ENCODE assay signal across 7 cellular contexts in the genomic region with DNA sequence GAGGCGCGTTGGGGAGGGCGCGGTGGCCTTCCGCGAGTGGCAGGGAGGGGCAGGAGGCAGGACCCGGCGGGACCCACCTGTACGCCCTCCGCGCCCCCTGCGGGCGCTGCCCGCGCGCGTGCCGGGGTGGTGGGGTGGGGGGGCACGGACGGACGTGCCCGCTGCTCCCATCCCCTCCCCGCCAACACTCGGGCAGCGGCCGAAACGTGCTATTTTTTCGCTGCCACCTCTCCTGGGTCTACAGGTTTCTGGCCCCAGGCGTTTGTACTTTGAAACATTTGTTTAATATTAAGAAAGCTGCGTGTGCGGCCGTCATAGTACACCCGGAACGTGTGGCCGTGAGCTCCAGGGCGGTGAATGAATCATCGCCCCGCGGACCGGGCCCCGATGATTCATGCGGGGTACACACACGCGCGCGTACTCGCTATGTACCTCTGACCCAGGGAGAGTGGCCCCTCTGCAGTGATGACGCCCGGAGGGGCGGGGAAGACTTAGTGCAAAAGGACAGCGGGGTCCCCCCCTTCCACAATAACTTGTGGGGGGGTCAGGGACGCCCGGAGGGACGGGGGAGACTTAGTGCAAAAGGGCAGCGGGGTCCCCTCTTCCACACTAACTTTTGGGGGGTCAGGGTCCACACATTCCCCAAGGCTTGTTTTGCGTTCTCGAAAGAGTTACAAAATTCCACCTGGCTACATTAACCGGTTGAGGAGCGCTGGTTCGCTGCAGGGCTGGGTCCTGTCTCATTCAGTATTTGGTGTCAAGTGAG. TPM values are rescaled to one million over a fixed set of nuclear protein-coding genes. Genes with fewer than 3 reads are reported as not detected.
A peak's percentile ranks its signal among the peaks of the same experiment; 100 is the strongest.
DNase-seq lines count a peak whose midpoint lies in the region; ATAC-seq and TF ChIP-seq lines count a peak whose summit lies in the region.

No MANE protein-coding gene starts in this region.

- no peaks in the 10 kb centered on the region for H3K36me3 ChIP-seq in thoracic aorta

- peak overlapping the region; percentile 97 to 99 for H3K27ac ChIP-seq in thoracic aorta

- H3K4me3 Mint-ChIP-seq in glutamatergic neuron (ENCODE audit: unreplicated experiment) = peak overlapping the region; percentile 76
- peak overlapping the region; percentile 80 for H3K4me3 Mint-ChIP-seq in osteocyte (ENCODE audit: unreplicated experiment)

- H3K27me3 ChIP-seq in thoracic aorta (replicated peaks; ENCODE audit: insufficient read depth) = no peaks in the 10 kb centered on the region

- H3K27me3 Mint-ChIP-seq in glutamatergic neuron (ENCODE audit: unreplicated experiment) (peaks cover 20% of the 10 kb centered on the region), osteocyte (ENCODE audit: unreplicated experiment) (no peaks in the 10 kb centered on the region)

- no peaks in the 10 kb centered on the region for H3K9me3 ChIP-seq in thoracic aorta

- DNase-seq in SIG-M5 (lab: John Stamatoyannopoulos, UW) = peak; percentile 0
- peak; percentile 69 to 84 for DNase-seq in activated naive CD4-positive, alpha-beta T cell treated with anti-CD3 and anti-CD28 coated beads, Interleukin-2, amount 50 U/mL, for 72 hours (ENCODE audit: low spot score in 2 of 2)
- DNase-seq in glutamatergic neuron = peak; percentile 23
- peak; percentile 87 for DNase-seq in osteocyte (ENCODE audit: extremely low spot score, unreplicated experiment)
- peak; percentile 71 for DNase-seq in thoracic aorta (ENCODE audit: low spot score)

- H3K36me3 Mint-ChIP-seq in activated naive CD4-positive, alpha-beta T cell treated with anti-CD3 and anti-CD28 coated beads, Interleukin-2, amount 50 U/mL, for 72 hours = peaks cover 17 to 23% of the 10 kb centered on the region in 2 donors
- H3K36me3 Mint-ChIP-seq in glutamatergic neuron (ENCODE audit: unreplicated experiment) (peaks cover 11% of the 10 kb centered on the region), osteocyte (ENCODE audit: unreplicated experiment) (no peaks in the 10 kb centered on the region)

- ATAC-seq in GM18907 (IDR thresholded peaks at IDR 0.05; ENCODE audit: unreplicated experiment) = peak; percentile 40
- peak; percentile 26 for ATAC-seq in HG03095 (IDR thresholded peaks at IDR 0.05; ENCODE audit: unreplicated experiment)
- peak; percentile 83 to 84 for ATAC-seq in activated naive CD4-positive, alpha-beta T cell treated with anti-CD3 and anti-CD28 coated beads, Interleukin-2, amount 50 U/mL, for 72 hours
- peak; percentile 46 for ATAC-seq in thoracic aorta (ENCODE audit: insufficient number of reproducible peaks, low FRiP score, low read depth)

- H3K4me3 ChIP-seq in thoracic aorta = peak overlapping the region; percentile 89

- H3K9me3 Mint-ChIP-seq in activated naive CD4-positive, alpha-beta T cell treated with anti-CD3 and anti-CD28 coated beads, Interleukin-2, amount 50 U/mL, for 72 hours = peaks cover 13 to 15% of the 10 kb centered on the region in 2 donors
- H3K9me3 Mint-ChIP-seq in glutamatergic neuron (ENCODE audit: unreplicated experiment) (no peaks in the 10 kb centered on the region), osteocyte (ENCODE audit: unreplicated experiment) (no peaks in the 10 kb centered on the region)

- H3K27ac Mint-ChIP-seq in activated naive CD4-positive, alpha-beta T cell treated with anti-CD3 and anti-CD28 coated beads, Interleukin-2, amount 50 U/mL, for 72 hours = peak overlapping the region; percentile 88 to 96
- H3K27ac Mint-ChIP-seq in glutamatergic neuron (ENCODE audit: unreplicated experiment) (no peak overlapping the region), osteocyte (ENCODE audit: unreplicated experiment) (peak overlapping the region; percentile 75)

- TF ChIP-seq CTCF in glutamatergic neuron (IDR thresholded peaks at IDR 0.05; ENCODE audit: partially characterized antibody, unreplicated experiment) (no peak), osteocyte (IDR thresholded peaks at IDR 0.05) (peak; percentile 8), thoracic aorta (IDR thresholded peaks at IDR 0.05) (peak; percentile 34)

- peaks cover 10 to 42% of the 10 kb centered on the region in 2 donors for H3K4me1 ChIP-seq in thoracic aorta (ENCODE audit: control insufficient read depth in 1 of 2, low read depth in 2 of 2)

- H3K4me1 Mint-ChIP-seq in glutamatergic neuron (ENCODE audit: low read depth, unreplicated experiment) (no peaks in the 10 kb centered on the region), osteocyte (ENCODE audit: unreplicated experiment) (peaks cover 15% of the 10 kb centered on the region)

RNA-seq across cellular contexts. Expression of a gene that starts 56.6 kb away (rescaled TPM):
- total RNA-seq in activated naive CD4-positive, alpha-beta T cell treated with anti-CD3 and anti-CD28 coated beads, Interleukin-2, amount 50 U/mL, for 72 hours = 10 to 100 TPM; 29.1 to 37.5 TPM
- 3.0 TPM for total RNA-seq in glutamatergic neuron (ENCODE audit: unreplicated experiment)
- 27.8 and 31.2 TPM in 2 replicates for total RNA-seq in osteocyte
- total RNA-seq in thoracic aorta = 100 to 1,000 TPM; 111 to 175 TPM

Comparison
In these comparisons a context has a peak if more than half of its experiments do, and no peak if none do; other contexts are left out.
1. Peak in every context shown above with its lines: DNase-seq, ATAC-seq, H3K4me3 ChIP-seq and H3K27ac ChIP-seq.
2. ATAC-seq: peak in every context shown above with its lines; median percentile 84 in activated naive CD4-positive, alpha-beta T cell treated with anti-CD3 and anti-CD28 coated beads, Interleukin-2, amount 50 U/mL, for 72 hours; 46 in thoracic aorta; 40 in GM18907; 26 in HG03095.
3. DNase-seq: peak in every context shown above with its lines; median percentile 87 in osteocyte; 76 in activated naive CD4-positive, alpha-beta T cell treated with anti-CD3 and anti-CD28 coated beads, Interleukin-2, amount 50 U/mL, for 72 hours; 71 in thoracic aorta; 23 in glutamatergic neuron; 0 in SIG-M5.